In genomic region chr6:109059148-109059547, GRCh38 we compare ENCODE assay signal across 14 cellular contexts. TPM values are rescaled to one million over a fixed set of nuclear protein-coding genes. Genes with fewer than 3 reads are reported as not detected.
DNase-seq lines count a peak whose midpoint lies in the region; ATAC-seq and TF ChIP-seq lines count a peak whose summit lies in the region.
"Had no signal": no experiment of that assay in that cellular context is flagged by ENCODE, and none has a peak within 500 bp of the region (broad histone marks: within the 10 kb centered on the region; RNA-seq: fewer than 3 reads in every experiment).

No MANE protein-coding gene starts in this region.

- DNase-seq in DMS 273 (lab: John Stamatoyannopoulos, UW; ENCODE audit: unreplicated experiment) = peak; percentile 27
- no peak for DNase-seq in DMS 273 treated with DMSO at 0.1 percent for 48 hours (lab: John Stamatoyannopoulos, UW)
- DNase-seq in amniotic epithelial cell (ENCODE audit: low read depth) = peak; percentile 71
- DNase-seq in left lobe of liver (ENCODE audit: low spot score) = no peak
- no peak for DNase-seq in testis
- no peak for DNase-seq in activated CD4-positive, alpha-beta T cell treated with anti-CD3 and anti-CD28 coated beads, Interleukin-2, amount 50 U/mL, for 1 hour
- no peak for DNase-seq in GM19240 (ENCODE audit: insufficient read length, low spot score)
- no peak for DNase-seq in stimulated activated CD8-positive, alpha-beta memory T cell treated with anti-CD3 and anti-CD28 coated beads, Interleukin-4, amount 100 ng/mL, for 48 hours
- DNase-seq: aorta, foreskin melanocyte, mesendoderm, SW 1271 had no signal

- no peak for TF ChIP-seq CTCF in testis (IDR thresholded peaks at IDR 0.05)

- 72 to 73% methylated on average over 3 of the region's 3 CpGs for WGBS in testis, 2 donors

- H3K36me3 ChIP-seq in testis (ENCODE audit: low read depth, missing control alignments) = no peaks in the 10 kb centered on the region
- H3K36me3 ChIP-seq: HAP-1 had no signal

- no peaks in the 10 kb centered on the region for H3K9me3 ChIP-seq in testis
- H3K9me3 ChIP-seq: HAP-1 had no signal

- peak overlapping the region; percentile 60 to 68 for H3K27ac ChIP-seq in testis
- H3K27ac ChIP-seq: 22Rv1 had no signal

- TF ChIP-seq POLR2A in testis (IDR thresholded peaks at IDR 0.05) = no peak

- intact Hi-C loops in testis (cut with DNase I; ENCODE audit: low total_unique reads) = no loop called here

- peak overlapping the region in 1 of 2 donors; percentile 1 for H3K4me3 ChIP-seq in testis
- H3K4me3 ChIP-seq: HAP-1 had no signal

- peak; percentile 72 for ATAC-seq in left lobe of liver

- peaks cover 41% of the 10 kb centered on the region for H3K4me1 ChIP-seq in testis
- H3K4me1 ChIP-seq: HAP-1 had no signal

- H3K27me3 ChIP-seq in testis = no peaks in the 10 kb centered on the region

RNA-seq across cellular contexts. Expression of gene SESN1, which starts 35.5 kb away (rescaled TPM):
- total RNA-seq in left lobe of liver = 10.5 TPM
- 100 to 1,000 TPM; 132 to 152 TPM for total RNA-seq in testis
- polyA plus RNA-seq in testis (ENCODE audit: insufficient read depth, low read depth, low replicate concordance) = 82.0 TPM

RNA-seq across cellular contexts. Expression of gene CEP57L1, which starts 36.2 kb away (rescaled TPM):
- total RNA-seq in left lobe of liver (7.2 TPM), testis (10 to 100 TPM; 32.7 to 50.6 TPM)
- 32.5 TPM for polyA plus RNA-seq in testis (ENCODE audit: insufficient read depth, low read depth, low replicate concordance)

Comparison
In these comparisons a context has a peak if more than half of its experiments do, and no peak if none do; other contexts are left out.
1. DNase-seq: peak in DMS 273 (single experiment) and amniotic epithelial cell (single experiment); none in DMS 273 treated with DMSO at 0.1 percent for 48 hours (single experiment), left lobe of liver (single experiment), testis (single experiment), activated CD4-positive, alpha-beta T cell treated with anti-CD3 and anti-CD28 coated beads, Interleukin-2, amount 50 U/mL, for 1 hour (single experiment), GM19240 (single experiment) and stimulated activated CD8-positive, alpha-beta memory T cell treated with anti-CD3 and anti-CD28 coated beads, Interleukin-4, amount 100 ng/mL, for 48 hours (single experiment).
2. RNA of gene SESN1, which starts 35.5 kb away (total RNA-seq): 132 to 152 TPM in testis; 10.5 TPM in left lobe of liver (single experiment); every median in the first group is over 10 times any median in the second.